9 cellular contexts compared by ENCODE assay signal in genomic region chr9:138022121-138022741, GRCh38.
DNase-seq lines count a peak whose midpoint lies in the region; ATAC-seq, FAIRE-seq and TF ChIP-seq lines count a peak whose summit lies in the region.
"Had no signal": no experiment of that assay in that cellular context is flagged by ENCODE, and none has a peak within 500 bp of the region (broad histone marks: within the 10 kb centered on the region; RNA-seq: fewer than 3 reads in every experiment).

No MANE protein-coding gene starts in this region.

- H3K9ac ChIP-seq in GM12878 (ENCODE audit: control insufficient read depth, insufficient read depth, low read length): no peak overlapping the region

- TF ChIP-seq POLR2A in GM12878 (IDR thresholded peaks at IDR 0.05; ENCODE audit: low read depth, low read length): no peak
- no peak for TF ChIP-seq POLR2A in esophagus muscularis mucosa (IDR thresholded peaks at IDR 0.05; ENCODE audit: low read depth)

- SMC1A ChIA-PET in GM12878 (lab: Charles Lee; ENCODE audit: uncharacterized antibody, unreplicated experiment): no interaction called here

- TF ChIP-seq RAD21 in GM12878 (IDR thresholded peaks at IDR 0.05; ENCODE audit: insufficient read depth, low read depth, low read length): 0 out of 2 replicates have a peak, but pooled peaks have one; percentile 18

- POLR2A ChIA-PET in GM12878 (lab: Charles Lee): no interaction called here

- peaks cover 64% of the 10 kb centered on the region for H3K27me3 Mint-ChIP-seq in nephron progenitor cell (ENCODE audit: low read depth, poor library complexity)

- H3K79me2 ChIP-seq in GM12878 (ENCODE audit: control insufficient read depth, insufficient read depth, low read length): no peaks in the 10 kb centered on the region

- no peak overlapping the region for H3K27ac ChIP-seq in GM12878 (ENCODE audit: control insufficient read depth, insufficient read depth)
- no peak overlapping the region for H3K27ac ChIP-seq in esophagus muscularis mucosa (replicated peaks in 1 of 4)

- no peaks in the 10 kb centered on the region for H3K4me1 ChIP-seq in GM12878 (ENCODE audit: control insufficient read depth, insufficient read depth, low read length)
- H3K4me1 ChIP-seq in esophagus muscularis mucosa: peaks cover 0 to 16% (median 11%) of the 10 kb centered on the region in 4 donors

- H3K36me3 ChIP-seq in GM12878 (ENCODE audit: control insufficient read depth in 2 of 2, insufficient read depth in 2 of 2, low read length in 1 of 2) (no peaks in the 10 kb centered on the region), esophagus muscularis mucosa (no peaks in the 10 kb centered on the region)

- H4K20me1 ChIP-seq in GM12878 (ENCODE audit: control insufficient read depth, insufficient read depth): no peaks in the 10 kb centered on the region

- no peak overlapping the region for H3K27ac Mint-ChIP-seq in nephron progenitor cell
- H3K27ac Mint-ChIP-seq: IgD-negative memory B cell had no signal

- H3K36me3 Mint-ChIP-seq in nephron progenitor cell (ENCODE audit: low read depth): no peaks in the 10 kb centered on the region
- H3K36me3 Mint-ChIP-seq: IgD-negative memory B cell had no signal

- H3K4me1 Mint-ChIP-seq in nephron progenitor cell: peaks cover 3% of the 10 kb centered on the region

- H2AFZ ChIP-seq in GM12878 (ENCODE audit: control insufficient read depth, low read depth, low read length): no peak overlapping the region

- no peaks in the 10 kb centered on the region for H3K9me3 Mint-ChIP-seq in nephron progenitor cell
- H3K9me3 Mint-ChIP-seq: IgD-negative memory B cell had no signal

- no peak for FAIRE-seq in GM12878 (lab: Jason Lieb, UNC)

- peak; percentile 60 for ATAC-seq in GM12878
- no peak for ATAC-seq in GM18867 (IDR thresholded peaks at IDR 0.05; ENCODE audit: unreplicated experiment)
- no peak for ATAC-seq in HG03520 (IDR thresholded peaks at IDR 0.05; ENCODE audit: unreplicated experiment)

- in situ Hi-C loops in GM12878 (cut with MboI): no loop called here

- intact Hi-C loops in GM12878 (cut with micrococcal nuclease; ENCODE audit: unreplicated experiment) (loop anchor here (10.0 kb wide), 1 partner anchor 347 kb away; no protein-coding TSS in a partner anchor), esophagus muscularis mucosa (cut with DNase I) (no loop called here)

- H3K4me3 Mint-ChIP-seq in nephron progenitor cell: peak overlapping the region; percentile 36

- TF ChIP-seq EP300 in GM12878 (IDR thresholded peaks at IDR 0.05; ENCODE audit: borderline replicate concordance in 1 of 2, control insufficient read depth in 1 of 2, low read depth in 2 of 2, low read length in 2 of 2) (no peak), esophagus muscularis mucosa (IDR thresholded peaks at IDR 0.05) (no peak)

- DNase-seq in GM03348 (ENCODE audit: low spot score) (peak; percentile 13), NCI-H1436 (lab: John Stamatoyannopoulos, UW) (peak; percentile 75), GM12878 (ENCODE audit: low read depth, low spot score) (no peak), nephron progenitor cell (peak; percentile 51), esophagus muscularis mucosa (ENCODE audit: extremely low spot score) (no peak), HPDE6-E6E7 (ENCODE audit: extremely low spot score) (no peak)

- H3K27me3 ChIP-seq in GM12878 (replicated peaks in 1 of 2; ENCODE audit: control insufficient read depth in 2 of 2, insufficient read depth in 2 of 2, low read length in 1 of 2) (peaks cover 2 to 6% of the 10 kb centered on the region in 2 experiments; a peak in 3 of 4 replicates), esophagus muscularis mucosa (peaks cover 0 to 70% (median 18%) of the 10 kb centered on the region in 4 donors)

- peak; percentile 27 to 36 (median 33); a peak in 4 of 6 replicates for TF ChIP-seq CTCF in GM12878 (IDR thresholded peaks at IDR 0.05 in 2 of 3, conservative IDR thresholded peaks at IDR 0.05 in 1 of 3; ENCODE audit: control insufficient read depth in 2 of 3, extremely low read depth in 1 of 3, insufficient read depth in 1 of 3, low read depth in 3 of 3, low read length in 3 of 3)
- peak; percentile 53 for TF ChIP-seq CTCF in nephron progenitor cell (IDR thresholded peaks at IDR 0.05)
- peak in 1 of 3 experiments; percentile 12 for TF ChIP-seq CTCF in esophagus muscularis mucosa (IDR thresholded peaks at IDR 0.05)

- CTCF ChIA-PET in GM12878 (lab: Yijun Ruan, JAX): no interaction called here

- no peak overlapping the region for H3K4me3 ChIP-seq in GM12878
- no peak overlapping the region for H3K4me3 ChIP-seq in esophagus muscularis mucosa

- RAD21 ChIA-PET in GM12878 (lab: Charles Lee; ENCODE audit: unreplicated experiment): interaction anchor here (1.2 kb wide), 1 partner anchor 349 kb away, joined by 3 read pairs; no protein-coding TSS in a partner anchor

- no TSS peak for BruUV-seq in GM12878 (replicated peaks; lab: Mats Ljungman, UMichigan)

- WGBS in GM12878 (ENCODE audit: insufficient coverage, insufficient replicate concordance, low lambda C conversion rate, missing lambda C conversion rate): 21% methylated on average over 17 of the region's 17 CpGs
- WGBS in esophagus muscularis mucosa: 39% methylated on average over 5 of the region's 17 CpGs

- H3K9me3 ChIP-seq in GM12878 (replicated peaks; ENCODE audit: control insufficient read depth, insufficient read depth, low read length): no peaks in the 10 kb centered on the region; the same call in 2 of the 3 replicates
- H3K9me3 ChIP-seq in esophagus muscularis mucosa: no peaks in the 10 kb centered on the region

- no peak overlapping the region for H3K4me2 ChIP-seq in GM12878 (ENCODE audit: control insufficient read depth, insufficient read depth)

TF ChIP-seq in GM12878, 131 proteins besides CTCF, POLR2A, EP300 and RAD21:
- TF ChIP-seq IRF4 (IDR thresholded peaks at IDR 0.05; ENCODE audit: low read depth, low read length) (no peak), SMC3 (IDR thresholded peaks at IDR 0.05; ENCODE audit: borderline replicate concordance, low read length) (peak; percentile 21; the same call in 1 of the 2 replicates), SPI1 (IDR thresholded peaks at IDR 0.05; ENCODE audit: borderline replicate concordance, insufficient read depth, low read depth, low read length) (0 out of 2 replicates have a peak, but pooled peaks have one; percentile 3)

Comparison
In these comparisons a context has a peak if more than half of its experiments do, and no peak if none do; other contexts are left out.
1. DNase-seq: peak in GM03348 (single experiment), NCI-H1436 (single experiment) and nephron progenitor cell (single experiment); none in GM12878 (single experiment), esophagus muscularis mucosa (single experiment) and HPDE6-E6E7 (single experiment).